Comparison of ENCODE assay signal across 8 cellular contexts in the genomic region with DNA sequence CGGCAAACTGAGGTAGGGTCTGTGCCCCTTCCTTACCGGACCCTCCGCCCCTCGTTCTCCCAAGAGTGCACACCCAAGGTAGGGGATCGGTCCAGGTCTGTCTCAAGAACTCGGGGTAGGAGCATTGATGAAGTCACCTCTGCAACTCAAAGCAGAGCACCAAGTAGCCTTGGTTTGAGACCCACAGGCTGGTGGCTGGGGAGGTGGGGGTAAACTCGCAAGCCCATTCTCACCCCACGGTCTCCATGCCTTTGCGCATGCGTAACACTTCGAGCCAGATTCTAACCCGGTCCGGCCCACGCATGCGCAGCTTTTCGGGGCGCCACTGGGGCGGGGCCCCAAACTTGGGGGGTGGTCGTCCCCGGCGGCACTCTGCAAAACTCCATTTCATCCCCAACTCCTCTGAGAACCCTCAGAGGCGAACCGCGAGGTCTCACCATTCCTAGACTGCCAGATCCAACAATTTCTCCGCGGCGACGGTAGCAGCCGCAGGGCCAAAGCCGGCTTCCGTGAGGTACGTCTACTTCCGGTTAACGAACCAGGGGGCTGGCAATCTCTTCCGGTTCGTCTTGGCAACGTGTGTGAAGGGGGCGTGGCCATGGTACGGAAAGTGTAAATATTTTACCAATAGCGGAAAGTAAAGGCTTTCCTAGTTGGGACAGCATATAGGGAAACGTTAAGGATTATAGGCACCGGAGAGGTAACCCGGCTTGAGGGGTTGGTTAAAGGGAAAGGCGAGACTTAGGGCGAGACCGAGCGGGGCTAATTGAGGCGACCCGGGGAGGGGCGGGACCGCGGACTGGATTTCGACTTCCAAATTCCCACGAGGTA. TPM values are rescaled to one million over a fixed set of nuclear protein-coding genes. Genes with fewer than 3 reads are reported as not detected.
DNase-seq lines count a peak whose midpoint lies in the region; ATAC-seq, FAIRE-seq and TF ChIP-seq lines count a peak whose summit lies in the region.

A gene with protein sequence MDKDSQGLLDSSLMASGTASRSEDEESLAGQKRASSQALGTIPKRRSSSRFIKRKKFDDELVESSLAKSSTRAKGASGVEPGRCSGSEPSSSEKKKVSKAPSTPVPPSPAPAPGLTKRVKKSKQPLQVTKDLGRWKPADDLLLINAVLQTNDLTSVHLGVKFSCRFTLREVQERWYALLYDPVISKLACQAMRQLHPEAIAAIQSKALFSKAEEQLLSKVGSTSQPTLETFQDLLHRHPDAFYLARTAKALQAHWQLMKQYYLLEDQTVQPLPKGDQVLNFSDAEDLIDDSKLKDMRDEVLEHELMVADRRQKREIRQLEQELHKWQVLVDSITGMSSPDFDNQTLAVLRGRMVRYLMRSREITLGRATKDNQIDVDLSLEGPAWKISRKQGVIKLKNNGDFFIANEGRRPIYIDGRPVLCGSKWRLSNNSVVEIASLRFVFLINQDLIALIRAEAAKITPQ (minus strand): TSS at position 532 of the 831 bp plus-strand sequence. CDS start 1,411 bp downstream, outside the sequence.

- no peaks in the 10 kb centered on the region for H3K9me3 ChIP-seq in kidney (ENCODE audit: control insufficient read depth in 1 of 2, low read length in 2 of 2)

- H3K36me3 ChIP-seq in kidney (ENCODE audit: control insufficient read depth in 1 of 2, insufficient read depth in 2 of 2, low read length in 2 of 2), result peaks cover 10 to 24% of the 10 kb centered on the region in 2 donors

- H3K9ac ChIP-seq in kidney (ENCODE audit: low read length in 2 of 2), result peak within 1 kb of the TSS; percentile 89 to 94

- DNase-seq in AG08396 (ENCODE audit: low spot score), result peak; percentile 96
- DNase-seq in NCI-H446 treated with DMSO at 0.1 percent for 48 hours (lab: John Stamatoyannopoulos, UW), result peak; percentile 65
- DNase-seq in activated CD4-positive, CD25-positive, alpha-beta regulatory T cell treated with anti-CD3 and anti-CD28 coated beads, Interleukin-2, amount 50 U/mL, for 72 hours, result peak; percentile 91
- DNase-seq in cerebellar nuclear complex (lab: John Stamatoyannopoulos, UW), result peak; percentile 11 to 71
- DNase-seq in kidney, result peak; percentile 95
- DNase-seq in stimulated activated CD4-positive, alpha-beta T cell treated with anti-CD3 and anti-CD28 coated beads, Interleukin-15, amount 100 ng/mL, for 24 hours, result peak; percentile 92

- intact Hi-C loops in kidney (cut with DNase I), result no loop called here

- peak within 1 kb of the TSS; percentile 83 for H3K27ac ChIP-seq in kidney (ENCODE audit: low read depth in 2 of 2, low read length in 2 of 2)

- no peak for TF ChIP-seq CTCF in kidney (IDR thresholded peaks at IDR 0.05; ENCODE audit: borderline replicate concordance, extremely low read depth, insufficient read depth)

- H3K4me1 ChIP-seq in kidney (ENCODE audit: control insufficient read depth in 1 of 2, insufficient read depth in 1 of 2, low read depth in 1 of 2, low read length in 2 of 2), result peaks cover 7 to 13% of the 10 kb centered on the region in 2 donors

- ATAC-seq in GM19023 (IDR thresholded peaks at IDR 0.05; ENCODE audit: unreplicated experiment) (peak; percentile 83), HG03280 (IDR thresholded peaks at IDR 0.05; ENCODE audit: unreplicated experiment) (peak; percentile 84)

- FAIRE-seq in kidney (lab: Jason Lieb, UNC), result no peak

- H3K4me3 ChIP-seq in kidney (ENCODE audit: low read length in 2 of 2), result peak within 1 kb of the TSS; percentile 96 to 97

RNA-seq across cellular contexts. Expression of the gene that starts here (rescaled TPM):
- total RNA-seq in kidney, result 66.8 TPM
- 60.4 TPM for polyA plus RNA-seq in kidney (ENCODE audit: insufficient read depth, low read depth, low replicate concordance)

Comparison
In these comparisons a context has a peak if more than half of its experiments do, and no peak if none do; other contexts are left out.
1. Peak in every context shown above with its lines: DNase-seq, ATAC-seq, H3K4me3 ChIP-seq and H3K27ac ChIP-seq.
2. DNase-seq: peak in every context shown above with its lines; median percentile 96 in AG08396; 95 in kidney; 92 in stimulated activated CD4-positive, alpha-beta T cell treated with anti-CD3 and anti-CD28 coated beads, Interleukin-15, amount 100 ng/mL, for 24 hours; 91 in activated CD4-positive, CD25-positive, alpha-beta regulatory T cell treated with anti-CD3 and anti-CD28 coated beads, Interleukin-2, amount 50 U/mL, for 72 hours; 65 in NCI-H446 treated with DMSO at 0.1 percent for 48 hours; 41 in cerebellar nuclear complex.